ENCODE assay signal across 8 cellular contexts in the genomic region with DNA sequence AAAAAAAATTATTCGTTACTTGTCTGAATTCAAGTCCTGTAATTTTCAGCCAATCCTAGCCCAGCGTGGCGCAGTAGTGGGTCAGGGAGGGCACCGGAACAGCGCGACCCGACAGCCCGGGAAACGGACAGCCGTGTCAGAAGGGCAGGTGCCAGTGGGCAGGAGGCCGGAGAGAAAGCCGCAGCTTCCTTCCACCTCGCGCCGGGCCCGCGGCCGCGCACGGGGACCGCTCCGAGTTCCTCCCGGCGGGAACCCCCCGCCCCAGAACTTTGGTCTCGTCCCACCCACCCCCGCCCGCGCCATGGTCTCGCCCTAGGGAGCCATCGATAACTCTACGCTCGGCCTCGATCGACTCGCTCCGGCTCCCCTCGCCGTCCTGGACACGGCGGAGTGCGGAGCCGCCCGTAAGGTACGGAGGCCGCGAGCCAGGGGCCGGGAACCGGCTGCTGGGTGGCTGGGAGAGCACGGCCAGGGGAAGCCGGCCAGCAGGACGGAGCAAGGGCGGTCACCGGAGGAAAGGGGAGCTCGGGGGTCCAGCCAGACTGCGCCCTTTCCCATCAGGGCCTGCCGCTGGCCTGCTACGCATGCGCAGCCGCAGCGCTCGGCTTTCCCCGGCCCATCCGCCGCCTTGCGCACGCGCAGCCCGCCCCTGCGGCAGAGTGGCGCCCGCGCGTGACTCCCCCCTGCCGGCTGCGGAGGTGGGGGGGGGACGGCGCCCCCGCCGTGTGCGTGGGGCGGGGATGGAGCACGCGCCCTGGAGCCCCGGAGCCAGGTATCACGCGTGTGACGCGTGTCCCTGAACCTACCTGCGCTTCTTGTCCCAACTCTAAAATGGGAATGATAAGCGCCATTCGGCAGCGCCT.
DNase-seq lines count a peak whose midpoint lies in the region; ATAC-seq and TF ChIP-seq lines count a peak whose summit lies in the region.

A gene with protein sequence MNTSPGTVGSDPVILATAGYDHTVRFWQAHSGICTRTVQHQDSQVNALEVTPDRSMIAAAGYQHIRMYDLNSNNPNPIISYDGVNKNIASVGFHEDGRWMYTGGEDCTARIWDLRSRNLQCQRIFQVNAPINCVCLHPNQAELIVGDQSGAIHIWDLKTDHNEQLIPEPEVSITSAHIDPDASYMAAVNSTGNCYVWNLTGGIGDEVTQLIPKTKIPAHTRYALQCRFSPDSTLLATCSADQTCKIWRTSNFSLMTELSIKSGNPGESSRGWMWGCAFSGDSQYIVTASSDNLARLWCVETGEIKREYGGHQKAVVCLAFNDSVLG (plus strand): TSS at position 351 of the 863 bp plus-strand sequence. CDS start 632 bp downstream, outside the sequence.

- TF ChIP-seq CTCF in AG09309 (IDR thresholded peaks at IDR 0.05; ENCODE audit: control insufficient read depth, insufficient read depth, low read depth, low read length, missing control alignments), result no peak

- DNase-seq in AG09309 (ENCODE audit: low read depth) (peak; percentile 33), NCI-H345 treated with DMSO at 0.1 percent for 48 hours (lab: John Stamatoyannopoulos, UW; ENCODE audit: unreplicated experiment) (peak; percentile 84), left kidney (ENCODE audit: low read depth, low spot score) (peak; percentile 91)
- peak; percentile 89 to 93 for DNase-seq in activated CD4-positive, alpha-beta T cell treated with anti-CD3 and anti-CD28 coated beads for 4 hours
- DNase-seq in stimulated activated CD4-positive, alpha-beta T cell treated with anti-CD3 and anti-CD28 coated beads, Interleukin-1b, Interleukin-23, amount 100 ng/mL, for 48 hours, result peak; percentile 85

- ATAC-seq in GM18861 (IDR thresholded peaks at IDR 0.05; ENCODE audit: unreplicated experiment) (peak; percentile 62), HG03103 (IDR thresholded peaks at IDR 0.05; ENCODE audit: low read depth, unreplicated experiment) (peak; percentile 67)

- H3K4me3 ChIP-seq in AG09309 (ENCODE audit: control insufficient read depth, low read depth, low read length), result peak within 1 kb of the TSS; percentile 76

- H3K27ac ChIP-seq in cingulate gyrus (ENCODE audit: low read depth, low read length), result peak within 1 kb of the TSS; percentile 98

Comparison
In these comparisons a context has a peak if more than half of its experiments do, and no peak if none do; other contexts are left out.
1. Peak in every context shown above with its lines: DNase-seq, ATAC-seq, H3K4me3 ChIP-seq and H3K27ac ChIP-seq.
2. DNase-seq: peak in every context shown above with its lines; median percentile 91 in activated CD4-positive, alpha-beta T cell treated with anti-CD3 and anti-CD28 coated beads for 4 hours; 91 in left kidney; 85 in stimulated activated CD4-positive, alpha-beta T cell treated with anti-CD3 and anti-CD28 coated beads, Interleukin-1b, Interleukin-23, amount 100 ng/mL, for 48 hours; 84 in NCI-H345 treated with DMSO at 0.1 percent for 48 hours; 33 in AG09309.